Comparison of ENCODE assay signal across 8 cellular contexts in genomic region chr7:139118803-139119485, GRCh38. TPM values are rescaled to one million over a fixed set of nuclear protein-coding genes. Genes with fewer than 3 reads are reported as not detected.
A peak's percentile ranks its signal among the peaks of the same experiment; 100 is the strongest.
DNase-seq lines count a peak whose midpoint lies in the region; ATAC-seq and TF ChIP-seq lines count a peak whose summit lies in the region.

No MANE protein-coding gene starts in this region.

- intact Hi-C loops in OCI-LY7 (cut with micrococcal nuclease; ENCODE audit: unreplicated experiment) = no loop called here

- CTCF ChIA-PET in OCI-LY7 (lab: Charles Lee; ENCODE audit: unreplicated experiment) = interaction anchor here (0.9 kb wide), 1 partner anchor 24 kb away, joined by 3 read pairs; no protein-coding TSS in a partner anchor

- no peak overlapping the region for H3K4me3 ChIP-seq in OCI-LY7 (ENCODE audit: low read depth, low read length, poor library complexity, severe bottlenecking)
- no peak overlapping the region for H3K4me3 ChIP-seq in fibroblast of pulmonary artery (replicated peaks; ENCODE audit: low read depth, low read length)

- H3K36me3 ChIP-seq in OCI-LY7 (ENCODE audit: insufficient read depth, low read length) = no peaks in the 10 kb centered on the region

- peak; percentile 78 for ATAC-seq in GM18907 (IDR thresholded peaks at IDR 0.05; ENCODE audit: unreplicated experiment)
- ATAC-seq in HG03045 (IDR thresholded peaks at IDR 0.05; ENCODE audit: unreplicated experiment) = peak; percentile 69

- no peaks in the 10 kb centered on the region for H3K9me3 ChIP-seq in OCI-LY7 (ENCODE audit: low read length)

- no TSS peak for BruUV-seq in OCI-LY7 (replicated peaks; lab: Mats Ljungman, UMichigan)

- H4K20me1 ChIP-seq in OCI-LY7 (ENCODE audit: insufficient read depth, low read length) = no peaks in the 10 kb centered on the region

- peak overlapping the region; percentile 65 for H2AFZ ChIP-seq in OCI-LY7 (ENCODE audit: low read length)

- peak; percentile 60 for DNase-seq in OCI-LY7 (ENCODE audit: low spot score)
- DNase-seq in fibroblast of pulmonary artery (ENCODE audit: low read depth) = peak; percentile 13
- no peak for DNase-seq in NCI-H2081 (lab: John Stamatoyannopoulos, UW)
- no peak for DNase-seq in NK-92 (lab: John Stamatoyannopoulos, UW; ENCODE audit: unreplicated experiment)
- no peak for DNase-seq in T-helper 9 cell

- H3K4me1 ChIP-seq in OCI-LY7 (ENCODE audit: insufficient read depth, low read length, poor library complexity, severe bottlenecking) = peaks cover 11% of the 10 kb centered on the region

- H3K4me2 ChIP-seq in OCI-LY7 (ENCODE audit: low read length) = peak overlapping the region; percentile 46

- H3K27ac ChIP-seq in C4-2B (peak overlapping the region; percentile 49), OCI-LY7 (ENCODE audit: low read depth, low read length, poor library complexity, severe bottlenecking) (no peak overlapping the region)

- no peaks in the 10 kb centered on the region for H3K9me2 ChIP-seq in OCI-LY7 (ENCODE audit: insufficient read depth, low read length)

- TF ChIP-seq CTCF in C4-2B (conservative IDR thresholded peaks at IDR 0.05) (no peak), OCI-LY7 (conservative IDR thresholded peaks at IDR 0.05; ENCODE audit: low read length) (no peak), fibroblast of pulmonary artery (IDR thresholded peaks at IDR 0.05; ENCODE audit: low read length, missing control alignments) (no peak)

- H3K79me2 ChIP-seq in OCI-LY7 (ENCODE audit: insufficient read depth, low read depth, low read length) = no peaks in the 10 kb centered on the region

- POLR2A ChIA-PET in OCI-LY7 (lab: Charles Lee) = interaction anchor here (0.5 to 1.4 kb wide), 8 partner anchors 12 to 166 kb away, joined by 3 to 5 read pairs (median 4); a partner anchor contains a TSS

RNA-seq across cellular contexts. Expression of gene ZC3HAV1, which starts 9.4 kb away (rescaled TPM):
- total RNA-seq in OCI-LY7 (2014; rRNA removed; shearing (Covaris generic)) = 44.2 and 47.4 TPM in 2 replicates
- total RNA-seq in OCI-LY7 (2022) = 47.6 and 52.4 TPM in 2 replicates

Comparison
In these comparisons a context has a peak if more than half of its experiments do, and no peak if none do; other contexts are left out.
1. DNase-seq: peak in OCI-LY7 (single experiment) and fibroblast of pulmonary artery (single experiment); none in NCI-H2081 (0 of 2), NK-92 (single experiment) and T-helper 9 cell (single experiment).